9 cellular contexts compared by ENCODE assay signal in the genomic region with DNA sequence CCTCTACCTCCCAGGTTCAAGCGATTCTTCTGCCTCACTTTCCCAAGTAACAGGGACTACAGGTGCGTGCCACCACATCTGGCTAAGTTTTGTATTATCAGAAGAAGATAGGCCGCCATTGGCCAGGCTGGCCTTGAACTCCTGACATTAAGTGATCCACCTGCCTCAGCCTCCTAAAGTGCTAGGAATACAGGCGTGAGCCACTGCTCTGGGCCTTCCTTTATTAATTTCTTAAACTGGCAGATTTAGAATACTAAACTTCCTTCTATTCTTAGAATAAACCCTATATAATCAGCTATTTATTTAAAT.
A peak's percentile ranks its signal among the peaks of the same experiment; 100 is the strongest.
DNase-seq lines count a peak whose midpoint lies in the region; ATAC-seq, FAIRE-seq and TF ChIP-seq lines count a peak whose summit lies in the region.
"Had no signal": no experiment of that assay in that cellular context is flagged by ENCODE, and none has a peak within 500 bp of the region (broad histone marks: within the 10 kb centered on the region; RNA-seq: fewer than 3 reads in every experiment).

No MANE protein-coding gene starts in this region.

- H2AFZ ChIP-seq in DND-41 (ENCODE audit: low read depth, low read length) (no peak overlapping the region), Karpas-422 (ENCODE audit: low read length) (no peak overlapping the region), astrocyte (ENCODE audit: low read depth, low read length) (no peak overlapping the region), neural progenitor cell (replicated peaks) (no peak overlapping the region)

- H3K9me2 ChIP-seq in Karpas-422 (replicated peaks; ENCODE audit: insufficient read depth, low read length): no peaks in the 10 kb centered on the region

- H3K4me3 Mint-ChIP-seq in astrocyte (ENCODE audit: unreplicated experiment) (peak overlapping the region; percentile 40), neural progenitor cell (peak overlapping the region; percentile 36)

- no peak for FAIRE-seq in astrocyte (lab: Jason Lieb, UNC)

- TF ChIP-seq CTCF in DND-41 (IDR thresholded peaks at IDR 0.05; ENCODE audit: borderline replicate concordance, extremely low read depth, low read length, poor library complexity, severe bottlenecking): no peak
- TF ChIP-seq CTCF in astrocyte (IDR thresholded peaks at IDR 0.05; ENCODE audit: insufficient read depth, low read depth, low read length): no peak
- TF ChIP-seq CTCF in neural progenitor cell (IDR thresholded peaks at IDR 0.05): no peak

- H3K36me3 ChIP-seq in DND-41 (ENCODE audit: insufficient read depth, low read length) (no peaks in the 10 kb centered on the region), Karpas-422 (ENCODE audit: insufficient read depth, low read length) (no peaks in the 10 kb centered on the region), astrocyte (ENCODE audit: insufficient read depth, low read length) (no peaks in the 10 kb centered on the region), neural progenitor cell (no peaks in the 10 kb centered on the region)

- H3K9me3 ChIP-seq in DND-41 (ENCODE audit: insufficient read depth, low read length, severe bottlenecking): no peaks in the 10 kb centered on the region
- H3K9me3 ChIP-seq in Karpas-422 (ENCODE audit: low read length): no peaks in the 10 kb centered on the region
- H3K9me3 ChIP-seq in astrocyte (ENCODE audit: insufficient read depth, low read depth, low read length): no peaks in the 10 kb centered on the region
- no peaks in the 10 kb centered on the region for H3K9me3 ChIP-seq in neural progenitor cell (ENCODE audit: low read depth)
- H3K9me3 ChIP-seq: neutrophil had no signal

- peaks cover 67% of the 10 kb centered on the region for H3K79me2 ChIP-seq in DND-41 (ENCODE audit: insufficient read depth, low read length)
- peaks cover 42% of the 10 kb centered on the region for H3K79me2 ChIP-seq in Karpas-422 (ENCODE audit: low read length)
- no peaks in the 10 kb centered on the region for H3K79me2 ChIP-seq in astrocyte (ENCODE audit: insufficient read depth, low read length)
- H3K79me2 ChIP-seq in neural progenitor cell (ENCODE audit: low read depth): peaks cover 31% of the 10 kb centered on the region

- peaks cover 42% of the 10 kb centered on the region for H3F3A ChIP-seq in neural progenitor cell (ENCODE audit: low read depth)

- DNase-seq in DND-41: peak; percentile 37
- no peak for DNase-seq in Karpas-422
- no peak for DNase-seq in astrocyte (ENCODE audit: low read depth)
- DNase-seq in neural progenitor cell (ENCODE audit: low spot score): no peak
- DNase-seq in OCI-M2 (lab: John Stamatoyannopoulos, UW; ENCODE audit: unreplicated experiment): no peak
- no peak for DNase-seq in caudate nucleus (lab: John Stamatoyannopoulos, UW)
- DNase-seq in Ammon's horn (ENCODE audit: low spot score): no peak
- DNase-seq: stimulated activated CD4-positive, alpha-beta T cell treated with anti-CD3 and anti-CD28 coated beads, Interleukin-2, amount 100 ng/mL, for 24 hours had no signal

- H3K27me3 Mint-ChIP-seq in astrocyte (ENCODE audit: low read depth, unreplicated experiment) (no peaks in the 10 kb centered on the region), neural progenitor cell (ENCODE audit: insufficient read depth, low read depth) (peaks cover 7% of the 10 kb centered on the region)

- H3K27me3 ChIP-seq in DND-41 (ENCODE audit: insufficient read depth, low read length, poor library complexity) (no peaks in the 10 kb centered on the region), Karpas-422 (ENCODE audit: low read length) (no peaks in the 10 kb centered on the region), astrocyte (ENCODE audit: insufficient read depth, low read length) (no peaks in the 10 kb centered on the region), neural progenitor cell (no peaks in the 10 kb centered on the region)
- H3K27me3 ChIP-seq: neutrophil had no signal

- H3K4me1 Mint-ChIP-seq in astrocyte (ENCODE audit: low read depth, unreplicated experiment) (peaks cover 9% of the 10 kb centered on the region), neural progenitor cell (peaks cover 34% of the 10 kb centered on the region)

- H3K27ac ChIP-seq in DND-41 (ENCODE audit: low read length) (peak overlapping the region; percentile 92), Karpas-422 (ENCODE audit: low read length) (0 out of 2 replicates have a peak overlapping the region, but pooled peaks have one; percentile 38), astrocyte (ENCODE audit: low read depth, low read length) (no peak overlapping the region), neural progenitor cell (no peak overlapping the region), caudate nucleus (ENCODE audit: low read depth, low read length) (no peak overlapping the region)

- H3K4me2 ChIP-seq in DND-41 (ENCODE audit: insufficient read depth, low read length): peak overlapping the region; percentile 82
- peak overlapping the region; percentile 84 for H3K4me2 ChIP-seq in Karpas-422 (ENCODE audit: low read depth, low read length, poor library complexity, severe bottlenecking)
- no peak overlapping the region for H3K4me2 ChIP-seq in astrocyte (ENCODE audit: low read length)
- H3K4me2 ChIP-seq in neural progenitor cell: peak overlapping the region; percentile 84

- H4K20me1 ChIP-seq in DND-41 (ENCODE audit: insufficient read depth, low read length) (no peaks in the 10 kb centered on the region), Karpas-422 (ENCODE audit: insufficient read depth, low read depth, low read length) (no peaks in the 10 kb centered on the region), astrocyte (ENCODE audit: insufficient read depth, low read length) (no peaks in the 10 kb centered on the region), neural progenitor cell (ENCODE audit: low read depth) (no peaks in the 10 kb centered on the region)

- H3K9ac ChIP-seq in DND-41 (ENCODE audit: low read depth, low read length): peak overlapping the region; percentile 80
- H3K9ac ChIP-seq in Karpas-422 (ENCODE audit: low read length): peak overlapping the region; percentile 54
- H3K9ac ChIP-seq in astrocyte (ENCODE audit: low read length): no peak overlapping the region
- no peak overlapping the region for H3K9ac ChIP-seq in neural progenitor cell

- peaks cover 59% of the 10 kb centered on the region for H3K4me1 ChIP-seq in DND-41 (ENCODE audit: insufficient read depth, low read length)
- H3K4me1 ChIP-seq in Karpas-422 (ENCODE audit: low read length): peaks cover 41% of the 10 kb centered on the region
- H3K4me1 ChIP-seq in astrocyte (ENCODE audit: insufficient read depth, low read length): peaks cover 5% of the 10 kb centered on the region
- peaks cover 6% of the 10 kb centered on the region for H3K4me1 ChIP-seq in neural progenitor cell

- ATAC-seq in DND-41 (ENCODE audit: insufficient read depth, low read depth): no peak

- H3K27ac Mint-ChIP-seq in astrocyte (ENCODE audit: unreplicated experiment) (no peak overlapping the region), neural progenitor cell (no peak overlapping the region)

- H3K4me3 ChIP-seq in DND-41 (ENCODE audit: low read depth in 1 of 2, low read length in 2 of 2): peak overlapping the region in 1 of 2 experiments; percentile 80; a peak in 2 of 4 replicates
- H3K4me3 ChIP-seq in Karpas-422 (ENCODE audit: low read length): peak overlapping the region; percentile 51
- H3K4me3 ChIP-seq in astrocyte (ENCODE audit: insufficient read depth, low read depth, low read length): no peak overlapping the region
- peak overlapping the region; percentile 76 for H3K4me3 ChIP-seq in neural progenitor cell

- H3K9me3 Mint-ChIP-seq in astrocyte (ENCODE audit: unreplicated experiment): no peaks in the 10 kb centered on the region
- no peaks in the 10 kb centered on the region for H3K9me3 Mint-ChIP-seq in neural progenitor cell

- H3K36me3 Mint-ChIP-seq in astrocyte (ENCODE audit: low read depth, unreplicated experiment) (no peaks in the 10 kb centered on the region), neural progenitor cell (no peaks in the 10 kb centered on the region)

Comparison
In these comparisons a context has a peak if more than half of its experiments do, and no peak if none do; other contexts are left out.
1. H3K27ac ChIP-seq: peak in DND-41 (single experiment) and Karpas-422 (single experiment); none in astrocyte (single experiment), neural progenitor cell (single experiment) and caudate nucleus (single experiment).
2. H3K9ac ChIP-seq: peak in DND-41 (single experiment) and Karpas-422 (single experiment); none in astrocyte (single experiment) and neural progenitor cell (single experiment).